ENCODE assay signal across 1 cellular context in genomic region chr2:226733189-226733858, GRCh38.
TF ChIP-seq lines count a peak whose summit lies in the region.

No MANE protein-coding gene starts in this region.

TF ChIP-seq in HepG2, 621 proteins besides CTCF, POLR2A, EP300 and RAD21 (continued from another document and continues in another):
- no peak for TF ChIP-seq SOX6 (IDR thresholded peaks at IDR 0.05)
- peak; percentile 95 for TF ChIP-seq SOX6 (CRISPR knock-in tag; IDR thresholded peaks at IDR 0.05)
- TF ChIP-seq ZNF780A (CRISPR knock-in tag; IDR thresholded peaks at IDR 0.05), result no peak
- peak; percentile 92 for TF ChIP-seq CREM (IDR thresholded peaks at IDR 0.05)
- no peak for TF ChIP-seq CREM (CRISPR knock-in tag; IDR thresholded peaks at IDR 0.05)
- TF ChIP-seq ZNF781 (CRISPR knock-in tag; IDR thresholded peaks at IDR 0.05; ENCODE audit: borderline replicate concordance, not compliant biosample characterization), result peak; percentile 34
- TF ChIP-seq NFYC (CRISPR knock-in tag; IDR thresholded peaks at IDR 0.05), result 0 out of 2 replicates have a peak, but pooled peaks have one; percentile 8
- TF ChIP-seq PRPF4 (IDR thresholded peaks at IDR 0.05; ENCODE audit: low read depth, low read length, poor library complexity, severe bottlenecking), result no peak
- TF ChIP-seq, protein P1, sequence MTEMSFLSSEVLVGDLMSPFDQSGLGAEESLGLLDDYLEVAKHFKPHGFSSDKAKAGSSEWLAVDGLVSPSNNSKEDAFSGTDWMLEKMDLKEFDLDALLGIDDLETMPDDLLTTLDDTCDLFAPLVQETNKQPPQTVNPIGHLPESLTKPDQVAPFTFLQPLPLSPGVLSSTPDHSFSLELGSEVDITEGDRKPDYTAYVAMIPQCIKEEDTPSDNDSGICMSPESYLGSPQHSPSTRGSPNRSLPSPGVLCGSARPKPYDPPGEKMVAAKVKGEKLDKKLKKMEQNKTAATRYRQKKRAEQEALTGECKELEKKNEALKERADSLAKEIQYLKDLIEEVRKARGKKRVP (CRISPR knock-in tag; IDR thresholded peaks at IDR 0.05), result peak in 1 of 2 experiments; percentile 88; a peak in 2 of 4 replicates
- TF ChIP-seq CREB1 (IDR thresholded peaks at IDR 0.05), result no peak
- TF ChIP-seq CREB1 (CRISPR knock-in tag; IDR thresholded peaks at IDR 0.05), result peak; percentile 78
- peak; percentile 52 for TF ChIP-seq STAG1 (CRISPR knock-in tag; IDR thresholded peaks at IDR 0.05)
- TF ChIP-seq ZNF33B (CRISPR knock-in tag; IDR thresholded peaks at IDR 0.05), result no peak
- no peak; the same call in none of the 2 replicates for TF ChIP-seq ATF1 (CRISPR knock-in tag; IDR thresholded peaks at IDR 0.05)
- peak; percentile 90 for TF ChIP-seq MED13 (CRISPR knock-in tag; IDR thresholded peaks at IDR 0.05)
- no peak for TF ChIP-seq CENPX (CRISPR knock-in tag; IDR thresholded peaks at IDR 0.05)
- TF ChIP-seq ZBTB39 (CRISPR knock-in tag; IDR thresholded peaks at IDR 0.05), result peak; percentile 82; the same call in 1 of the 2 replicates
- peak; percentile 100 for TF ChIP-seq EHMT2 (IDR thresholded peaks at IDR 0.05; ENCODE audit: borderline replicate concordance, low read depth, low read length)
- TF ChIP-seq ZBTB25 (CRISPR knock-in tag; IDR thresholded peaks at IDR 0.05), result peak; percentile 79
- peak; percentile 36; the same call in 1 of the 2 replicates for TF ChIP-seq ARNTL (CRISPR knock-in tag; IDR thresholded peaks at IDR 0.05)
- peak; percentile 32 for TF ChIP-seq PHF5A (CRISPR knock-in tag; IDR thresholded peaks at IDR 0.05; ENCODE audit: low read depth, unreplicated experiment)
- TF ChIP-seq ZNF331 (CRISPR knock-in tag; IDR thresholded peaks at IDR 0.05), result peak; percentile 86
- peak; percentile 87 for TF ChIP-seq NR2C2 (CRISPR knock-in tag; IDR thresholded peaks at IDR 0.05; ENCODE audit: borderline replicate concordance)
- peak; percentile 44; the same call in 1 of the 2 replicates for TF ChIP-seq ZNF362 (CRISPR knock-in tag; IDR thresholded peaks at IDR 0.05; ENCODE audit: borderline replicate concordance)
- no peak for TF ChIP-seq ATRX (CRISPR knock-in tag; IDR thresholded peaks at IDR 0.05; ENCODE audit: borderline replicate concordance)
- peak; percentile 19 for TF ChIP-seq SKI (IDR thresholded peaks at IDR 0.05; ENCODE audit: partially characterized antibody)
- no peak for TF ChIP-seq JDP2 (CRISPR knock-in tag; IDR thresholded peaks at IDR 0.05; ENCODE audit: borderline replicate concordance)
- TF ChIP-seq HNF4A (CRISPR knock-in tag; IDR thresholded peaks at IDR 0.05), result peak; percentile 96
- TF ChIP-seq ARNT2 (CRISPR knock-in tag; IDR thresholded peaks at IDR 0.05; ENCODE audit: low read depth), result peak; percentile 27; the same call in 1 of the 2 replicates
- peak; percentile 45 for TF ChIP-seq YY1 (IDR thresholded peaks at IDR 0.05; ENCODE audit: insufficient read depth, insufficient replicate concordance, low read depth, low read length)
- TF ChIP-seq SMAD3 (CRISPR knock-in tag; IDR thresholded peaks at IDR 0.05), result peak; percentile 75
- no peak for TF ChIP-seq BRF2 (CRISPR knock-in tag; IDR thresholded peaks at IDR 0.05)
- TF ChIP-seq ZNF18 (CRISPR knock-in tag; IDR thresholded peaks at IDR 0.05; ENCODE audit: insufficient replicate concordance), result peak; percentile 86
- peak; percentile 62; the same call in 1 of the 2 replicates for TF ChIP-seq ZMYM3 (CRISPR knock-in tag; IDR thresholded peaks at IDR 0.05)
- TF ChIP-seq FOSL2 (CRISPR knock-in tag; IDR thresholded peaks at IDR 0.05), result peak; percentile 66
- TF ChIP-seq ZNF564 (CRISPR knock-in tag; IDR thresholded peaks at IDR 0.05), result peak; percentile 65; the same call in 1 of the 2 replicates
- TF ChIP-seq ESRRA (CRISPR knock-in tag; IDR thresholded peaks at IDR 0.05; ENCODE audit: low read depth), result peak; percentile 85
- TF ChIP-seq MAX (IDR thresholded peaks at IDR 0.05), result peak; percentile 25; the same call in 1 of the 2 replicates
- peak; percentile 93; the same call in 1 of the 2 replicates for TF ChIP-seq KDM3A (CRISPR knock-in tag; IDR thresholded peaks at IDR 0.05; ENCODE audit: low read depth)
- no peak for TF ChIP-seq JUNB (CRISPR knock-in tag; IDR thresholded peaks at IDR 0.05; ENCODE audit: borderline replicate concordance)
- TF ChIP-seq ZNF878 (CRISPR knock-in tag; IDR thresholded peaks at IDR 0.05), result peak; percentile 42; the same call in 1 of the 2 replicates
- TF ChIP-seq FOXK1 (CRISPR knock-in tag; IDR thresholded peaks at IDR 0.05; ENCODE audit: borderline replicate concordance, low read depth), result peak; percentile 79
- no peak for TF ChIP-seq ZNF550 (CRISPR knock-in tag; IDR thresholded peaks at IDR 0.05; ENCODE audit: borderline replicate concordance)
- TF ChIP-seq ZNF234 (CRISPR knock-in tag; conservative IDR thresholded peaks at IDR 0.05), result no peak
- no peak for TF ChIP-seq PLRG1 (conservative IDR thresholded peaks at IDR 0.05)
- TF ChIP-seq ZNF770 (CRISPR knock-in tag; IDR thresholded peaks at IDR 0.05), result peak; percentile 38; the same call in 1 of the 2 replicates
- TF ChIP-seq PHF21A (CRISPR knock-in tag; IDR thresholded peaks at IDR 0.05), result peak; percentile 86
- TF ChIP-seq TOE1 (CRISPR knock-in tag; IDR thresholded peaks at IDR 0.05), result 0 out of 2 replicates have a peak, but pooled peaks have one; percentile 17
- no peak for TF ChIP-seq HBP1 (CRISPR knock-in tag; IDR thresholded peaks at IDR 0.05; ENCODE audit: low read depth)
- peak; percentile 93 for TF ChIP-seq ZNF652 (CRISPR knock-in tag; IDR thresholded peaks at IDR 0.05; ENCODE audit: borderline replicate concordance, low read depth)
- TF ChIP-seq HOMEZ (CRISPR knock-in tag; IDR thresholded peaks at IDR 0.05; ENCODE audit: low read depth), result peak; percentile 98
- TF ChIP-seq ZNF589 (CRISPR knock-in tag; conservative IDR thresholded peaks at IDR 0.05), result no peak
- peak; percentile 59; the same call in 1 of the 2 replicates for TF ChIP-seq CSRNP1 (CRISPR knock-in tag; IDR thresholded peaks at IDR 0.05)
- no peak for TF ChIP-seq ZNF790 (CRISPR knock-in tag; IDR thresholded peaks at IDR 0.05; ENCODE audit: borderline replicate concordance)
- no peak for TF ChIP-seq ZNF296 (CRISPR knock-in tag; conservative IDR thresholded peaks at IDR 0.05)
- peak; percentile 64; the same call in 1 of the 2 replicates for TF ChIP-seq CBFB (CRISPR knock-in tag; IDR thresholded peaks at IDR 0.05)
- TF ChIP-seq REL (CRISPR knock-in tag; conservative IDR thresholded peaks at IDR 0.05), result no peak
- no peak for TF ChIP-seq ZFP62 (CRISPR knock-in tag; IDR thresholded peaks at IDR 0.05)
